9 cellular contexts compared by ENCODE assay signal in genomic region chr12:26732010-26732908, GRCh38.
DNase-seq lines count a peak whose midpoint lies in the region; ATAC-seq and FAIRE-seq lines count a peak whose summit lies in the region.
"Had no signal": no experiment of that assay in that cellular context is flagged by ENCODE, and none has a peak within 500 bp of the region (broad histone marks: within the 10 kb centered on the region; RNA-seq: fewer than 3 reads in every experiment).

No MANE protein-coding gene starts in this region.

- peak; percentile 42 for ATAC-seq in GM19463 (IDR thresholded peaks at IDR 0.05; ENCODE audit: unreplicated experiment)
- peak; percentile 53 for ATAC-seq in HG03108 (IDR thresholded peaks at IDR 0.05; ENCODE audit: unreplicated experiment)

- DNase-seq in CD1c-positive myeloid dendritic cell (ENCODE audit: extremely low spot score) (peak; percentile 79), SKM-1 treated with dmso at 0.1 percent for 144 hours (lab: John Stamatoyannopoulos, UW; ENCODE audit: unreplicated experiment) (peak; percentile 27), epidermal melanocyte (ENCODE audit: insufficient read length, low spot score) (no peak), T-helper 2 cell (no peak), H4 (ENCODE audit: low spot score) (no peak), frontal cortex (ENCODE audit: low spot score in 2 of 2) (no peak)
- DNase-seq: right cardiac atrium had no signal

- no peak for FAIRE-seq in frontal cortex (lab: Jason Lieb, UNC)

Comparison
In these comparisons a context has a peak if more than half of its experiments do, and no peak if none do; other contexts are left out.
1. DNase-seq: peak in CD1c-positive myeloid dendritic cell (single experiment) and SKM-1 treated with dmso at 0.1 percent for 144 hours (single experiment); none in epidermal melanocyte (single experiment), T-helper 2 cell (0 of 5), H4 (single experiment) and frontal cortex (0 of 2).